In the genomic region with DNA sequence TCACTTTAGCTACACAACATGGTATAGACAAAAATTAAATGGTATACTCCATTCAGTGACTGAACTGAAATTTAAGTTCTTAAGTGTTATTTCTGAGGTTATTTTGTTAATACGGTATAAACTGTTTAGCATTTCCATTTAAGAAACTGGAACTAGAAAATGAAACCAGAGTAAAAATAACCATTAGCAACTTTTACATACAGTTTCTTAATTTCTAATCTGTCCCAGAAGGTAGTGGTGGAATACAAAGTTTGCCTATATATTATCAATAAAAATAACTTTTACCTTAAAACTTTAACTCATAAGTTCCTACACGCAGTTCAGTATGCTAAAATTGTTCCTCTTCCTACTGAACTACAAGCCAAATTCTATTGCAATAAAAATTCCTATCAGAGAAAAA, we compare ENCODE assay signal across 9 cellular contexts. TPM values are rescaled to one million over a fixed set of nuclear protein-coding genes. Genes with fewer than 3 reads are reported as not detected.
A peak's percentile ranks its signal among the peaks of the same experiment; 100 is the strongest.
DNase-seq lines count a peak whose midpoint lies in the region; ATAC-seq and TF ChIP-seq lines count a peak whose summit lies in the region.
"Had no signal": no experiment of that assay in that cellular context is flagged by ENCODE, and none has a peak within 500 bp of the region (broad histone marks: within the 10 kb centered on the region; RNA-seq: fewer than 3 reads in every experiment).

No MANE protein-coding gene starts in this region.

- intact Hi-C loops in spleen (cut with DNase I; ENCODE audit: low total_unique reads): no loop called here

- H3K4me1 ChIP-seq in MM.1S (ENCODE audit: low read length) (peaks cover 28% of the 10 kb centered on the region), spleen (peaks cover 28 to 94% (median 71%) of the 10 kb centered on the region in 6 donors)

- H3F3A ChIP-seq in MM.1S (ENCODE audit: insufficient read depth, low read length): peaks cover 26% of the 10 kb centered on the region

- H3K27me3 ChIP-seq in MM.1S (replicated peaks; ENCODE audit: insufficient read depth, low read length) (no peaks in the 10 kb centered on the region), spleen (replicated peaks in 1 of 7) (no peaks in the 10 kb centered on the region)

- peak overlapping the region; percentile 15; the same call in 1 of the 2 replicates for H3K9ac ChIP-seq in MM.1S (ENCODE audit: low read length)

- peak; percentile 50 for DNase-seq in MM.1S
- no peak for DNase-seq in spleen
- DNase-seq in activated CD8-positive, alpha-beta memory T cell treated with anti-CD3 and anti-CD28 coated beads for 24 hours: no peak
- no peak for DNase-seq in NCI-H2107 (lab: John Stamatoyannopoulos, UW)
- DNase-seq: activated T-cell treated with anti-CD3 and anti-CD28 coated beads, Interleukin-2, amount 50 U/mL, for 1 hour; naive thymus-derived CD4-positive, alpha-beta T cell had no signal

- peaks cover 8% of the 10 kb centered on the region for H3K36me3 ChIP-seq in MM.1S (replicated peaks; ENCODE audit: insufficient read depth, low read length)
- H3K36me3 ChIP-seq in spleen: peaks cover 0 to 45% (median 17%) of the 10 kb centered on the region in 6 donors

- H3K9me2 ChIP-seq in MM.1S (replicated peaks; ENCODE audit: insufficient read depth, low read length): no peaks in the 10 kb centered on the region

- no peak for TF ChIP-seq POLR2A in spleen (IDR thresholded peaks at IDR 0.05)

- H2AFZ ChIP-seq in MM.1S (ENCODE audit: low read length): no peak overlapping the region

- peak; percentile 61 for ATAC-seq in GM18867 (IDR thresholded peaks at IDR 0.05; ENCODE audit: unreplicated experiment)
- ATAC-seq in GM21723 (IDR thresholded peaks at IDR 0.05; ENCODE audit: unreplicated experiment): peak; percentile 61
- ATAC-seq in HG03039 (IDR thresholded peaks at IDR 0.05; ENCODE audit: unreplicated experiment): no peak
- ATAC-seq: naive thymus-derived CD4-positive, alpha-beta T cell had no signal

- peaks cover 24% of the 10 kb centered on the region for H4K20me1 ChIP-seq in MM.1S (ENCODE audit: insufficient read depth, low read length)

- H3K27ac ChIP-seq in MM.1S (ENCODE audit: low read length): peak overlapping the region; percentile 58; the same call in 1 of the 2 replicates
- peak overlapping the region in 6 of 8 donors; percentile 17 to 56 (median 34) for H3K27ac ChIP-seq in spleen

- 40 to 50% (median 42%) methylated on average over 2 of the region's 2 CpGs for whole genome bisulfite sequencing in spleen, 5 donors

- peak overlapping the region; percentile 15; the same call in 1 of the 2 replicates for H3K4me3 ChIP-seq in MM.1S (ENCODE audit: low read length)
- no peak overlapping the region for H3K4me3 ChIP-seq in spleen

- TF ChIP-seq CTCF in MM.1S (IDR thresholded peaks at IDR 0.05; ENCODE audit: low read length): no peak
- TF ChIP-seq CTCF in spleen (IDR thresholded peaks at IDR 0.05 in 8 of 11, conservative IDR thresholded peaks at IDR 0.05 in 3 of 11): no peak

- H3K9me3 ChIP-seq in MM.1S (replicated peaks; ENCODE audit: insufficient read depth, low read length) (no peaks in the 10 kb centered on the region), spleen (no peaks in the 10 kb centered on the region)

- peak overlapping the region; percentile 61 for H3K4me2 ChIP-seq in MM.1S (ENCODE audit: low read depth, low read length)

- peaks cover 95% of the 10 kb centered on the region for H3K79me2 ChIP-seq in MM.1S (ENCODE audit: low read length)

RNA-seq across cellular contexts. Expression of gene GOLPH3, which starts 10.3 kb away (rescaled TPM):
- total RNA-seq in spleen: 10 to 100 TPM; 62.9 to 82.3 (median 73.6) TPM
- polyA plus RNA-seq in spleen: 10 to 100 TPM; 27.0 to 42.5 (median 35.2) TPM
